In the genomic region with DNA sequence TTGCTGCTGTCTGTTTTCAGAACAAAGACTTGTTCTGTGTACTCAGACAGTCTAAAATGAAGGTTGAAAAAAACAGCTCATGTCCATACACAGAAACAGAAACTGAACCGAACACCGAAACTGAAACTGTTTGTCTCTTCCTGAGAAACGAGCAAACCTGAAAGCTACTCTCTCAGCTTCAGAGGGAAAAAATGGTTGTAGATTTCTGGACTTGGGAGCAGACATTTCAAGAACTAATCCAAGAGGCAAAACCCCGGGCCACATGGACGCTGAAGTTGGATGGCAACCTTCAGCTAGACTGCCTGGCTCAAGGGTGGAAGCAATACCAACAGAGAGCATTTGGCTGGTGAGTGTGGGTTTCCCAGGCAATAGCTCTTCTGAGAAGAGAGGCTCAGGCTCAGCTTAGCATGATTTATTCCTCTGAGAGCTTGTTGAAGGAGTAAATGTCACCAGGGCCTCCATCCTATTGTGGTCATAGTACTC, we compare ENCODE assay signal across 1 cellular context.
TF ChIP-seq lines count a peak whose summit lies in the region.

A gene with protein sequence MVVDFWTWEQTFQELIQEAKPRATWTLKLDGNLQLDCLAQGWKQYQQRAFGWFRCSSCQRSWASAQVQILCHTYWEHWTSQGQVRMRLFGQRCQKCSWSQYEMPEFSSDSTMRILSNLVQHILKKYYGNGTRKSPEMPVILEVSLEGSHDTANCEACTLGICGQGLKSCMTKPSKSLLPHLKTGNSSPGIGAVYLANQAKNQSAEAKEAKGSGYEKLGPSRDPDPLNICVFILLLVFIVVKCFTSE (plus strand): TSS at position 135 of the 483 bp plus-strand sequence. CDS start 57 bp downstream, at position 192.

TF ChIP-seq in GM12878, 131 proteins besides CTCF, POLR2A, EP300 and RAD21 (continued from another document and continues in another):
- TF ChIP-seq RFX5 (IDR thresholded peaks at IDR 0.05; ENCODE audit: low read depth, low read length) (no peak), IRF4 (IDR thresholded peaks at IDR 0.05; ENCODE audit: low read depth, low read length) (0 out of 2 replicates have a peak, but pooled peaks have one; percentile 14), SP1 (IDR thresholded peaks at IDR 0.05; ENCODE audit: low read depth, low read length) (no peak), MTA3 (IDR thresholded peaks at IDR 0.05; ENCODE audit: borderline replicate concordance, low read length) (no peak), MYC (IDR thresholded peaks at IDR 0.05; ENCODE audit: insufficient read depth, insufficient read length, insufficient replicate concordance, low read length, severe bottlenecking) (no peak), ZBED1 (IDR thresholded peaks at IDR 0.05; ENCODE audit: borderline replicate concordance) (no peak), CREM (IDR thresholded peaks at IDR 0.05; ENCODE audit: low read depth) (no peak), BHLHE40 (IDR thresholded peaks at IDR 0.05; ENCODE audit: borderline replicate concordance in 1 of 2, low read depth in 2 of 2, low read length in 1 of 2) (no peak), KAT2A (conservative IDR thresholded peaks at IDR 0.05; ENCODE audit: control insufficient read depth, low read depth, low read length) (no peak), MYB (IDR thresholded peaks at IDR 0.05; ENCODE audit: borderline replicate concordance, low read depth, low read length) (no peak), PML (IDR thresholded peaks at IDR 0.05; ENCODE audit: low read length) (no peak), GATAD2B (conservative IDR thresholded peaks at IDR 0.05; ENCODE audit: low read depth) (no peak), TCF7 (IDR thresholded peaks at IDR 0.05; ENCODE audit: borderline replicate concordance) (no peak), HCFC1 (IDR thresholded peaks at IDR 0.05; ENCODE audit: low read length) (0 out of 2 replicates have a peak, but pooled peaks have one; percentile 31), ZNF24 (IDR thresholded peaks at IDR 0.05) (no peak), ZNF207 (IDR thresholded peaks at IDR 0.05; ENCODE audit: borderline replicate concordance) (no peak), CHD4 (IDR thresholded peaks at IDR 0.05) (no peak), SPI1 (IDR thresholded peaks at IDR 0.05; ENCODE audit: borderline replicate concordance, insufficient read depth, low read depth, low read length) (no peak), POLR2AphosphoS2 (IDR thresholded peaks at IDR 0.05; ENCODE audit: low read depth, low read length) (no peak), BRCA1 (IDR thresholded peaks at IDR 0.05; ENCODE audit: low read depth, low read length) (no peak), KDM1A (IDR thresholded peaks at IDR 0.05; ENCODE audit: borderline replicate concordance) (no peak), IKZF2 (IDR thresholded peaks at IDR 0.05) (peak; percentile 59 to 81), EZH2 (IDR thresholded peaks at IDR 0.05; ENCODE audit: borderline replicate concordance, control insufficient read depth, low read depth, low read length) (no peak), MTA2 (IDR thresholded peaks at IDR 0.05; ENCODE audit: low read depth) (no peak), NR2C1 (IDR thresholded peaks at IDR 0.05) (no peak), POU2F2 (IDR thresholded peaks at IDR 0.05; ENCODE audit: borderline replicate concordance, low read depth, low read length) (0 out of 3 replicates have a peak, but pooled peaks have one; percentile 16), FOS (IDR thresholded peaks at IDR 0.05; ENCODE audit: borderline replicate concordance, extremely low read depth, insufficient read length) (no peak), FOXM1 (IDR thresholded peaks at IDR 0.05; ENCODE audit: low read depth, low read length) (no peak)
- TF ChIP-seq, protein P1, sequence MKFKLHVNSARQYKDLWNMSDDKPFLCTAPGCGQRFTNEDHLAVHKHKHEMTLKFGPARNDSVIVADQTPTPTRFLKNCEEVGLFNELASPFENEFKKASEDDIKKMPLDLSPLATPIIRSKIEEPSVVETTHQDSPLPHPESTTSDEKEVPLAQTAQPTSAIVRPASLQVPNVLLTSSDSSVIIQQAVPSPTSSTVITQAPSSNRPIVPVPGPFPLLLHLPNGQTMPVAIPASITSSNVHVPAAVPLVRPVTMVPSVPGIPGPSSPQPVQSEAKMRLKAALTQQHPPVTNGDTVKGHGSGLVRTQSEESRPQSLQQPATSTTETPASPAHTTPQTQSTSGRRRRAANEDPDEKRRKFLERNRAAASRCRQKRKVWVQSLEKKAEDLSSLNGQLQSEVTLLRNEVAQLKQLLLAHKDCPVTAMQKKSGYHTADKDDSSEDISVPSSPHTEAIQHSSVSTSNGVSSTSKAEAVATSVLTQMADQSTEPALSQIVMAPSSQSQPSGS (IDR thresholded peaks at IDR 0.05; ENCODE audit: low read length), result no peak
- TF ChIP-seq, protein P2, sequence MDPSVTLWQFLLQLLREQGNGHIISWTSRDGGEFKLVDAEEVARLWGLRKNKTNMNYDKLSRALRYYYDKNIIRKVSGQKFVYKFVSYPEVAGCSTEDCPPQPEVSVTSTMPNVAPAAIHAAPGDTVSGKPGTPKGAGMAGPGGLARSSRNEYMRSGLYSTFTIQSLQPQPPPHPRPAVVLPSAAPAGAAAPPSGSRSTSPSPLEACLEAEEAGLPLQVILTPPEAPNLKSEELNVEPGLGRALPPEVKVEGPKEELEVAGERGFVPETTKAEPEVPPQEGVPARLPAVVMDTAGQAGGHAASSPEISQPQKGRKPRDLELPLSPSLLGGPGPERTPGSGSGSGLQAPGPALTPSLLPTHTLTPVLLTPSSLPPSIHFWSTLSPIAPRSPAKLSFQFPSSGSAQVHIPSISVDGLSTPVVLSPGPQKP (IDR thresholded peaks at IDR 0.05; ENCODE audit: low read depth, low read length), result no peak
- TF ChIP-seq, protein P3, sequence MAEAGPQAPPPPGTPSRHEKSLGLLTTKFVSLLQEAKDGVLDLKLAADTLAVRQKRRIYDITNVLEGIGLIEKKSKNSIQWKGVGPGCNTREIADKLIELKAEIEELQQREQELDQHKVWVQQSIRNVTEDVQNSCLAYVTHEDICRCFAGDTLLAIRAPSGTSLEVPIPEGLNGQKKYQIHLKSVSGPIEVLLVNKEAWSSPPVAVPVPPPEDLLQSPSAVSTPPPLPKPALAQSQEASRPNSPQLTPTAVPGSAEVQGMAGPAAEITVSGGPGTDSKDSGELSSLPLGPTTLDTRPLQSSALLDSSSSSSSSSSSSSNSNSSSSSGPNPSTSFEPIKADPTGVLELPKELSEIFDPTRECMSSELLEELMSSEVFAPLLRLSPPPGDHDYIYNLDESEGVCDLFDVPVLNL (IDR thresholded peaks at IDR 0.05; ENCODE audit: low read depth, low read length), result no peak
- TF ChIP-seq, protein P4, sequence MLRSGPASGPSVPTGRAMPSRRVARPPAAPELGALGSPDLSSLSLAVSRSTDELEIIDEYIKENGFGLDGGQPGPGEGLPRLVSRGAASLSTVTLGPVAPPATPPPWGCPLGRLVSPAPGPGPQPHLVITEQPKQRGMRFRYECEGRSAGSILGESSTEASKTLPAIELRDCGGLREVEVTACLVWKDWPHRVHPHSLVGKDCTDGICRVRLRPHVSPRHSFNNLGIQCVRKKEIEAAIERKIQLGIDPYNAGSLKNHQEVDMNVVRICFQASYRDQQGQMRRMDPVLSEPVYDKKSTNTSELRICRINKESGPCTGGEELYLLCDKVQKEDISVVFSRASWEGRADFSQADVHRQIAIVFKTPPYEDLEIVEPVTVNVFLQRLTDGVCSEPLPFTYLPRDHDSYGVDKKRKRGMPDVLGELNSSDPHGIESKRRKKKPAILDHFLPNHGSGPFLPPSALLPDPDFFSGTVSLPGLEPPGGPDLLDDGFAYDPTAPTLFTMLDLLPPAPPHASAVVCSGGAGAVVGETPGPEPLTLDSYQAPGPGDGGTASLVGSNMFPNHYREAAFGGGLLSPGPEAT (IDR thresholded peaks at IDR 0.05; ENCODE audit: low read depth), result peak; percentile 67; the same call in 1 of the 2 replicates
- TF ChIP-seq, protein P5, sequence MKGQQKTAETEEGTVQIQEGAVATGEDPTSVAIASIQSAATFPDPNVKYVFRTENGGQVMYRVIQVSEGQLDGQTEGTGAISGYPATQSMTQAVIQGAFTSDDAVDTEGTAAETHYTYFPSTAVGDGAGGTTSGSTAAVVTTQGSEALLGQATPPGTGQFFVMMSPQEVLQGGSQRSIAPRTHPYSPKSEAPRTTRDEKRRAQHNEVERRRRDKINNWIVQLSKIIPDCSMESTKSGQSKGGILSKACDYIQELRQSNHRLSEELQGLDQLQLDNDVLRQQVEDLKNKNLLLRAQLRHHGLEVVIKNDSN (IDR thresholded peaks at IDR 0.05; ENCODE audit: borderline replicate concordance, extremely low read length, insufficient read depth, low read depth, low read length), result no peak
- TF ChIP-seq, protein P6, sequence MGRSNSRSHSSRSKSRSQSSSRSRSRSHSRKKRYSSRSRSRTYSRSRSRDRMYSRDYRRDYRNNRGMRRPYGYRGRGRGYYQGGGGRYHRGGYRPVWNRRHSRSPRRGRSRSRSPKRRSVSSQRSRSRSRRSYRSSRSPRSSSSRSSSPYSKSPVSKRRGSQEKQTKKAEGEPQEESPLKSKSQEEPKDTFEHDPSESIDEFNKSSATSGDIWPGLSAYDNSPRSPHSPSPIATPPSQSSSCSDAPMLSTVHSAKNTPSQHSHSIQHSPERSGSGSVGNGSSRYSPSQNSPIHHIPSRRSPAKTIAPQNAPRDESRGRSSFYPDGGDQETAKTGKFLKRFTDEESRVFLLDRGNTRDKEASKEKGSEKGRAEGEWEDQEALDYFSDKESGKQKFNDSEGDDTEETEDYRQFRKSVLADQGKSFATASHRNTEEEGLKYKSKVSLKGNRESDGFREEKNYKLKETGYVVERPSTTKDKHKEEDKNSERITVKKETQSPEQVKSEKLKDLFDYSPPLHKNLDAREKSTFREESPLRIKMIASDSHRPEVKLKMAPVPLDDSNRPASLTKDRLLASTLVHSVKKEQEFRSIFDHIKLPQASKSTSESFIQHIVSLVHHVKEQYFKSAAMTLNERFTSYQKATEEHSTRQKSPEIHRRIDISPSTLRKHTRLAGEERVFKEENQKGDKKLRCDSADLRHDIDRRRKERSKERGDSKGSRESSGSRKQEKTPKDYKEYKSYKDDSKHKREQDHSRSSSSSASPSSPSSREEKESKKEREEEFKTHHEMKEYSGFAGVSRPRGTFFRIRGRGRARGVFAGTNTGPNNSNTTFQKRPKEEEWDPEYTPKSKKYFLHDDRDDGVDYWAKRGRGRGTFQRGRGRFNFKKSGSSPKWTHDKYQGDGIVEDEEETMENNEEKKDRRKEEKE (IDR thresholded peaks at IDR 0.05), result no peak
- TF ChIP-seq, protein P7, sequence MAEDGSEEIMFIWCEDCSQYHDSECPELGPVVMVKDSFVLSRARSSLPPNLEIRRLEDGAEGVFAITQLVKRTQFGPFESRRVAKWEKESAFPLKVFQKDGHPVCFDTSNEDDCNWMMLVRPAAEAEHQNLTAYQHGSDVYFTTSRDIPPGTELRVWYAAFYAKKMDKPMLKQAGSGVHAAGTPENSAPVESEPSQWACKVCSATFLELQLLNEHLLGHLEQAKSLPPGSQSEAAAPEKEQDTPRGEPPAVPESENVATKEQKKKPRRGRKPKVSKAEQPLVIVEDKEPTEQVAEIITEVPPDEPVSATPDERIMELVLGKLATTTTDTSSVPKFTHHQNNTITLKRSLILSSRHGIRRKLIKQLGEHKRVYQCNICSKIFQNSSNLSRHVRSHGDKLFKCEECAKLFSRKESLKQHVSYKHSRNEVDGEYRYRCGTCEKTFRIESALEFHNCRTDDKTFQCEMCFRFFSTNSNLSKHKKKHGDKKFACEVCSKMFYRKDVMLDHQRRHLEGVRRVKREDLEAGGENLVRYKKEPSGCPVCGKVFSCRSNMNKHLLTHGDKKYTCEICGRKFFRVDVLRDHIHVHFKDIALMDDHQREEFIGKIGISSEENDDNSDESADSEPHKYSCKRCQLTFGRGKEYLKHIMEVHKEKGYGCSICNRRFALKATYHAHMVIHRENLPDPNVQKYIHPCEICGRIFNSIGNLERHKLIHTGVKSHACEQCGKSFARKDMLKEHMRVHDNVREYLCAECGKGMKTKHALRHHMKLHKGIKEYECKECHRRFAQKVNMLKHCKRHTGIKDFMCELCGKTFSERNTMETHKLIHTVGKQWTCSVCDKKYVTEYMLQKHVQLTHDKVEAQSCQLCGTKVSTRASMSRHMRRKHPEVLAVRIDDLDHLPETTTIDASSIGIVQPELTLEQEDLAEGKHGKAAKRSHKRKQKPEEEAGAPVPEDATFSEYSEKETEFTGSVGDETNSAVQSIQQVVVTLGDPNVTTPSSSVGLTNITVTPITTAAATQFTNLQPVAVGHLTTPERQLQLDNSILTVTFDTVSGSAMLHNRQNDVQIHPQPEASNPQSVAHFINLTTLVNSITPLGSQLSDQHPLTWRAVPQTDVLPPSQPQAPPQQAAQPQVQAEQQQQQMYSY (CRISPR knock-in tag; IDR thresholded peaks at IDR 0.05), result no peak
- TF ChIP-seq, protein P8, sequence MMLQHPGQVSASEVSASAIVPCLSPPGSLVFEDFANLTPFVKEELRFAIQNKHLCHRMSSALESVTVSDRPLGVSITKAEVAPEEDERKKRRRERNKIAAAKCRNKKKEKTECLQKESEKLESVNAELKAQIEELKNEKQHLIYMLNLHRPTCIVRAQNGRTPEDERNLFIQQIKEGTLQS (IDR thresholded peaks at IDR 0.05; ENCODE audit: borderline replicate concordance, extremely low read depth, low read depth, low read length), result no peak
- TF ChIP-seq, protein P9, sequence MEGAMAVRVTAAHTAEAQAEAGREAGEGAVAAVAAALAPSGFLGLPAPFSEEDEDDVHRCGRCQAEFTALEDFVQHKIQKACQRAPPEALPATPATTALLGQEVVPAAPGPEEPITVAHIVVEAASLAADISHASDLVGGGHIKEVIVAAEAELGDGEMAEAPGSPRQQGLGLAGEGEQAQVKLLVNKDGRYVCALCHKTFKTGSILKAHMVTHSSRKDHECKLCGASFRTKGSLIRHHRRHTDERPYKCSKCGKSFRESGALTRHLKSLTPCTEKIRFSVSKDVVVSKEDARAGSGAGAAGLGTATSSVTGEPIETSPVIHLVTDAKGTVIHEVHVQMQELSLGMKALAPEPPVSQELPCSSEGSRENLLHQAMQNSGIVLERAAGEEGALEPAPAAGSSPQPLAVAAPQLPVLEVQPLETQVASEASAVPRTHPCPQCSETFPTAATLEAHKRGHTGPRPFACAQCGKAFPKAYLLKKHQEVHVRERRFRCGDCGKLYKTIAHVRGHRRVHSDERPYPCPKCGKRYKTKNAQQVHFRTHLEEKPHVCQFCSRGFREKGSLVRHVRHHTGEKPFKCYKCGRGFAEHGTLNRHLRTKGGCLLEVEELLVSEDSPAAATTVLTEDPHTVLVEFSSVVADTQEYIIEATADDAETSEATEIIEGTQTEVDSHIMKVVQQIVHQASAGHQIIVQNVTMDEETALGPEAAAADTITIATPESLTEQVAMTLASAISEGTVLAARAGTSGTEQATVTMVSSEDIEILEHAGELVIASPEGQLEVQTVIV (IDR thresholded peaks at IDR 0.05; ENCODE audit: borderline replicate concordance, partially characterized antibody), result no peak
- TF ChIP-seq, protein P10, sequence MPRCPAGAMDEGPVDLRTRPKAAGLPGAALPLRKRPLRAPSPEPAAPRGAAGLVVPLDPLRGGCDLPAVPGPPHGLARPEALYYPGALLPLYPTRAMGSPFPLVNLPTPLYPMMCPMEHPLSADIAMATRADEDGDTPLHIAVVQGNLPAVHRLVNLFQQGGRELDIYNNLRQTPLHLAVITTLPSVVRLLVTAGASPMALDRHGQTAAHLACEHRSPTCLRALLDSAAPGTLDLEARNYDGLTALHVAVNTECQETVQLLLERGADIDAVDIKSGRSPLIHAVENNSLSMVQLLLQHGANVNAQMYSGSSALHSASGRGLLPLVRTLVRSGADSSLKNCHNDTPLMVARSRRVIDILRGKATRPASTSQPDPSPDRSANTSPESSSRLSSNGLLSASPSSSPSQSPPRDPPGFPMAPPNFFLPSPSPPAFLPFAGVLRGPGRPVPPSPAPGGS (IDR thresholded peaks at IDR 0.05; ENCODE audit: borderline replicate concordance, insufficient read depth, low read depth, low read length, poor library complexity, severe bottlenecking), result no peak
